25 cellular contexts compared by ENCODE assay signal in genomic region chr12:4194661-4195060, GRCh38.
"Had no signal": no experiment of that assay in that cellular context is flagged by ENCODE, and none has a peak within 500 bp of the region (broad histone marks: within the 10 kb centered on the region; RNA-seq: fewer than 3 reads in every experiment).

No MANE protein-coding gene starts in this region.

- H3K4me3 ChIP-seq: left ventricle myocardium inferior, lung, ovary, right atrium auricular region, right lobe of liver, smooth muscle cell, stomach, testis, thyroid gland, uterus had no signal

- H3K4me1 Mint-ChIP-seq: neural crest cell had no signal

- H3K4me3 Mint-ChIP-seq: naive thymus-derived CD8-positive, alpha-beta T cell; nephron; neural crest cell; stimulated activated naive B cell treated with anti-CD40 and anti-IgM and Interleukin-4, amounts not matched to agents 10 μg/mL and 1 μg/mL and 100 μg/mL, for 72 hours had no signal

- H3K36me3 Mint-ChIP-seq: stimulated activated naive B cell treated with anti-CD40 and anti-IgM and Interleukin-4, amounts not matched to agents 10 μg/mL and 1 μg/mL and 100 μg/mL, for 72 hours had no signal

- H3K27me3 Mint-ChIP-seq: stimulated activated naive B cell treated with anti-CD40 and anti-IgM and Interleukin-4, amounts not matched to agents 10 μg/mL and 1 μg/mL and 100 μg/mL, for 72 hours had no signal

- DNase-seq: hypothalamus; islet precursor cell; left ventricle myocardium inferior; naive thymus-derived CD8-positive, alpha-beta T cell; occipital lobe; ovary; right lobe of liver; stimulated activated CD4-positive, alpha-beta T cell treated with anti-CD3 and anti-CD28 coated beads, Interleukin-1b, Interleukin-23, amount 100 ng/mL, for 48 hours; stimulated activated CD4-positive, alpha-beta T cell treated with anti-CD3 and anti-CD28 coated beads, Interleukin-2, amount 100 ng/mL, for 48 hours; stimulated activated CD4-positive, alpha-beta T cell treated with anti-CD3 and anti-CD28 coated beads, Interleukin-4, amount 100 ng/mL, for 4 hours; stimulated activated CD8-positive, alpha-beta memory T cell treated with anti-CD3 and anti-CD28 coated beads, Interleukin-4, amount 100 ng/mL, for 48 hours; stimulated activated naive B cell treated with anti-CD40 and anti-IgM and Interleukin-4, amounts not matched to agents 10 μg/mL and 1 μg/mL and 100 μg/mL, for 72 hours; stimulated activated naive CD8-positive, alpha-beta T cell treated with anti-CD3 and anti-CD28 coated beads, Interleukin-15, Interleukin-2, amounts not matched to agents 100 U/mL and 50 U/mL, for 24 hours; stomach; testis; thyroid gland; trophoblast cell; uterus had no signal

- H3K36me3 ChIP-seq: left ventricle myocardium inferior, ovary, right atrium auricular region, right lobe of liver, stomach, thyroid gland, uterus had no signal

- H3K9me3 Mint-ChIP-seq: naive thymus-derived CD8-positive, alpha-beta T cell; nephron; neural crest cell; stimulated activated naive B cell treated with anti-CD40 and anti-IgM and Interleukin-4, amounts not matched to agents 10 μg/mL and 1 μg/mL and 100 μg/mL, for 72 hours had no signal

- H3K27me3 ChIP-seq: neutrophil, ovary, right atrium auricular region, right lobe of liver, testis, thyroid gland, uterus had no signal

- H3K27ac ChIP-seq: left ventricle myocardium inferior, neutrophil, ovary, right atrium auricular region, right lobe of liver, stomach, testis, thyroid gland, uterus had no signal

- H3K27ac Mint-ChIP-seq: nephron; progenitor cell of endocrine pancreas; stimulated activated naive B cell treated with anti-CD40 and anti-IgM and Interleukin-4, amounts not matched to agents 10 μg/mL and 1 μg/mL and 100 μg/mL, for 72 hours had no signal

- H3K9me3 ChIP-seq: left ventricle myocardium inferior, neutrophil, ovary, right atrium auricular region, right lobe of liver, stomach, testis, thyroid gland, uterus had no signal

- ATAC-seq: naive thymus-derived CD8-positive, alpha-beta T cell; right lobe of liver; stimulated activated naive B cell treated with anti-CD40 and anti-IgM and Interleukin-4, amounts not matched to agents 10 μg/mL and 1 μg/mL and 100 μg/mL, for 72 hours; stimulated activated naive CD8-positive, alpha-beta T cell treated with anti-CD3 and anti-CD28 coated beads, Interleukin-15, Interleukin-2, amounts not matched to agents 100 U/mL and 50 U/mL, for 24 hours had no signal

- H3K4me1 ChIP-seq: left ventricle myocardium inferior, right atrium auricular region, right lobe of liver, stomach, testis, uterus had no signal
